Comparison of ENCODE assay signal across 10 cellular contexts in the genomic region with DNA sequence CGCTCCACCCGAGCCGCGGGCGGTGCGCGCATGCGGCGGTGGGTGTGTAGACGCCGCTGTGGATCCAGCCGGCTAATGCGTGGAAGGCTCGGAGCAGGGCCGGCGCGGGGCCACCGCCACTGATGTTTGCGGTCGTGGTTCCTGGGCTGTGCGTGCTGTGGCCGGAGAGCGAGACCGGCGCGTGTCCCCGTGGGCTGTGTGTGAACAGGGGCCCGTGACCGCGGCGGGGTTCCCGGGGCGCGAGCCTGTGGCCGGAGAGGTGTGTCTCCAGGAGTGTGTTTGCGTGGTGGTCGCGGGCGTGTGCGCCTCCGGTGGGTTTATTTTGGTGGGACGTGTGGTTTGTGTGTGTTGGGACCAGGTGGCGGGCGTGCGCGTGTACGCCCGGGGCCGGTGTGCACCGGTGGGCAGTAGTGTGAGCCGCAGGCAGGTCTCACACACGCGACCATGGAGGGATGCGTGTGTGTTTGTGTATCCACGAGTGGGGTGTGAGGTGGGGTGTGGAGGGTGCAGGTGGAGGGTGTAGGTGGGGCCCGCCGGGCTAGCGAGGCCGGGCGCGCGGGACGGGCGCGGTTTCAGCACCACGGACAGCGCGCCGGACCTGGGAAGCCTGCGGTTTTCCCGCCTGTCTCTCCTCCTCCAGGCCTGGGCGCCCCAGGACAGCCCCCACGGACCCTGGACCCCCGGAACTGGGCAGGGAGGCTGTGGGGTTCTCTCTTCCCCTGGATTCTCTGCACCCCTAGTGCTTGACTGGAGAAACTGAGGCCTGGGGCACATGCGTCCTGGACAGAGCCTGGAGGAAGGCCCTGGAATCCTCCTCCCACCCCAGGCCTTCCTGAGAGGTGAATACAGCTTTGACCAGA. TPM values are rescaled to one million over a fixed set of nuclear protein-coding genes. Genes with fewer than 3 reads are reported as not detected.
DNase-seq lines count a peak whose midpoint lies in the region; ATAC-seq lines count a peak whose summit lies in the region.
"Had no signal": no experiment of that assay in that cellular context is flagged by ENCODE, and none has a peak within 500 bp of the region (broad histone marks: within the 10 kb centered on the region; RNA-seq: fewer than 3 reads in every experiment).

No MANE protein-coding gene starts in this region.

- peaks cover 27% of the 10 kb centered on the region for H3K27me3 Mint-ChIP-seq in activated CD4-positive, alpha-beta T cell treated with anti-CD3 and anti-CD28 coated beads, Interleukin-2, amount 10 ng/mL, durations not matched to agents 7 days and 5 days
- peaks cover 18% of the 10 kb centered on the region for H3K27me3 Mint-ChIP-seq in activated T-helper 1 cell treated with anti-CD3 and anti-CD28 coated beads, Interleukin-12 subunit alpha, Interleukin-12 subunit beta, Interleukin-2, Interleukin-4 antibody, amounts not matched to agents 30 ng/mL and 10 ng/mL and 1 ng/mL, durations not matched to agents 14 hours and 24 hours and 36 hours (ENCODE audit: insufficient read depth)

- POLR2A ChIA-PET in activated CD4-positive, alpha-beta T cell treated with anti-CD3 and anti-CD28 coated beads, Interleukin-2, amount 10 ng/mL, durations not matched to agents 7 days and 5 days (lab: Charles Lee) = no interaction called here

- no peaks in the 10 kb centered on the region for H3K9me3 Mint-ChIP-seq in activated CD4-positive, alpha-beta T cell treated with anti-CD3 and anti-CD28 coated beads, Interleukin-2, amount 10 ng/mL, durations not matched to agents 7 days and 5 days
- H3K9me3 Mint-ChIP-seq in activated T-helper 1 cell treated with anti-CD3 and anti-CD28 coated beads, Interleukin-12 subunit alpha, Interleukin-12 subunit beta, Interleukin-2, Interleukin-4 antibody, amounts not matched to agents 30 ng/mL and 10 ng/mL and 1 ng/mL, durations not matched to agents 14 hours and 24 hours and 36 hours = no peaks in the 10 kb centered on the region

- no peak for DNase-seq in activated CD4-positive, alpha-beta T cell treated with anti-CD3 and anti-CD28 coated beads, Interleukin-2, amount 10 ng/mL, durations not matched to agents 7 days and 5 days
- no peak for DNase-seq in activated CD4-positive, alpha-beta T cell treated with anti-CD3 and anti-CD28 coated beads, Interleukin-2, amount 50 U/mL, for 4 hours
- no peak for DNase-seq in activated T-helper 1 cell treated with anti-CD3 and anti-CD28 coated beads, Interleukin-12 subunit alpha, Interleukin-12 subunit beta, Interleukin-2, Interleukin-4 antibody, amounts not matched to agents 30 ng/mL and 10 ng/mL and 1 ng/mL, durations not matched to agents 14 hours and 24 hours and 36 hours (ENCODE audit: low spot score)
- DNase-seq in iris pigment epithelial cell (ENCODE audit: low read depth) = peak; percentile 25
- DNase-seq in skeletal muscle cell (ENCODE audit: low read depth) = no peak
- DNase-seq in NCI-H524 treated with DMSO at 0.1 percent for 48 hours (lab: John Stamatoyannopoulos, UW) = no peak
- DNase-seq in H4 (ENCODE audit: low spot score) = no peak
- DNase-seq: stimulated activated CD4-positive, alpha-beta T cell treated with anti-CD3 and anti-CD28 coated beads, Interleukin-4, amount 100 ng/mL, for 24 hours had no signal

- peaks cover 7% of the 10 kb centered on the region for H3K4me1 Mint-ChIP-seq in activated CD4-positive, alpha-beta T cell treated with anti-CD3 and anti-CD28 coated beads, Interleukin-2, amount 10 ng/mL, durations not matched to agents 7 days and 5 days
- H3K4me1 Mint-ChIP-seq in activated T-helper 1 cell treated with anti-CD3 and anti-CD28 coated beads, Interleukin-12 subunit alpha, Interleukin-12 subunit beta, Interleukin-2, Interleukin-4 antibody, amounts not matched to agents 30 ng/mL and 10 ng/mL and 1 ng/mL, durations not matched to agents 14 hours and 24 hours and 36 hours (ENCODE audit: low read depth) = no peaks in the 10 kb centered on the region

- peak overlapping the region; percentile 36 for H3K4me3 ChIP-seq in skeletal muscle cell (ENCODE audit: low read depth, low read length)
- H3K4me3 ChIP-seq: uterus had no signal

- ATAC-seq in HG02588 (IDR thresholded peaks at IDR 0.05; ENCODE audit: unreplicated experiment) = no peak

- H3K36me3 Mint-ChIP-seq in activated CD4-positive, alpha-beta T cell treated with anti-CD3 and anti-CD28 coated beads, Interleukin-2, amount 10 ng/mL, durations not matched to agents 7 days and 5 days (ENCODE audit: low read depth) = no peaks in the 10 kb centered on the region
- H3K36me3 Mint-ChIP-seq in activated T-helper 1 cell treated with anti-CD3 and anti-CD28 coated beads, Interleukin-12 subunit alpha, Interleukin-12 subunit beta, Interleukin-2, Interleukin-4 antibody, amounts not matched to agents 30 ng/mL and 10 ng/mL and 1 ng/mL, durations not matched to agents 14 hours and 24 hours and 36 hours (ENCODE audit: low read depth) = no peaks in the 10 kb centered on the region

- no peak overlapping the region for H3K4me3 Mint-ChIP-seq in activated CD4-positive, alpha-beta T cell treated with anti-CD3 and anti-CD28 coated beads, Interleukin-2, amount 10 ng/mL, durations not matched to agents 7 days and 5 days
- peak overlapping the region; percentile 37 for H3K4me3 Mint-ChIP-seq in activated T-helper 1 cell treated with anti-CD3 and anti-CD28 coated beads, Interleukin-12 subunit alpha, Interleukin-12 subunit beta, Interleukin-2, Interleukin-4 antibody, amounts not matched to agents 30 ng/mL and 10 ng/mL and 1 ng/mL, durations not matched to agents 14 hours and 24 hours and 36 hours

- intact Hi-C loops in activated T-helper 1 cell treated with anti-CD3 and anti-CD28 coated beads, Interleukin-12 subunit alpha, Interleukin-12 subunit beta, Interleukin-2, Interleukin-4 antibody, amounts not matched to agents 30 ng/mL and 10 ng/mL and 1 ng/mL, durations not matched to agents 14 hours and 24 hours and 36 hours (cut with micrococcal nuclease) = no loop called here

- H3K27ac Mint-ChIP-seq in activated CD4-positive, alpha-beta T cell treated with anti-CD3 and anti-CD28 coated beads, Interleukin-2, amount 10 ng/mL, durations not matched to agents 7 days and 5 days = peak overlapping the region; percentile 36
- no peak overlapping the region for H3K27ac Mint-ChIP-seq in activated T-helper 1 cell treated with anti-CD3 and anti-CD28 coated beads, Interleukin-12 subunit alpha, Interleukin-12 subunit beta, Interleukin-2, Interleukin-4 antibody, amounts not matched to agents 30 ng/mL and 10 ng/mL and 1 ng/mL, durations not matched to agents 14 hours and 24 hours and 36 hours

- CTCF ChIA-PET in activated CD4-positive, alpha-beta T cell treated with anti-CD3 and anti-CD28 coated beads, Interleukin-2, amount 10 ng/mL, durations not matched to agents 7 days and 5 days (lab: Charles Lee) = no interaction called here

RNA-seq across cellular contexts. Expression of a gene that starts 1.6 kb away (rescaled TPM):
- total RNA-seq in activated CD4-positive, alpha-beta T cell treated with anti-CD3 and anti-CD28 coated beads, Interleukin-2, amount 10 ng/mL, durations not matched to agents 7 days and 5 days = 1 to 10 TPM; 2.6 to 3.2 TPM
- total RNA-seq in activated T-helper 1 cell treated with anti-CD3 and anti-CD28 coated beads, Interleukin-12 subunit alpha, Interleukin-12 subunit beta, Interleukin-2, Interleukin-4 antibody, amounts not matched to agents 30 ng/mL and 10 ng/mL and 1 ng/mL, durations not matched to agents 14 hours and 24 hours and 36 hours = 1.1 and 1.2 TPM in 2 replicates
- total RNA-seq in H4 (2014; rRNA removed; shearing (Covaris generic)) = 4.5 and 4.6 TPM in 2 replicates

RNA-seq across cellular contexts. Expression of a gene that starts 18.9 kb away (rescaled TPM):
- 100 to 1,000 TPM; 233 TPM for total RNA-seq in activated CD4-positive, alpha-beta T cell treated with anti-CD3 and anti-CD28 coated beads, Interleukin-2, amount 10 ng/mL, durations not matched to agents 7 days and 5 days
- 307 and 308 TPM in 2 replicates for total RNA-seq in activated T-helper 1 cell treated with anti-CD3 and anti-CD28 coated beads, Interleukin-12 subunit alpha, Interleukin-12 subunit beta, Interleukin-2, Interleukin-4 antibody, amounts not matched to agents 30 ng/mL and 10 ng/mL and 1 ng/mL, durations not matched to agents 14 hours and 24 hours and 36 hours
- 587 and 617 TPM in 2 replicates for total RNA-seq in H4 (2014; rRNA removed; shearing (Covaris generic))

RNA-seq across cellular contexts. Expression of a gene that starts 42.0 kb away (rescaled TPM):
- total RNA-seq in activated CD4-positive, alpha-beta T cell treated with anti-CD3 and anti-CD28 coated beads, Interleukin-2, amount 10 ng/mL, durations not matched to agents 7 days and 5 days = 10 to 100 TPM; 42.1 to 52.3 TPM
- total RNA-seq in activated T-helper 1 cell treated with anti-CD3 and anti-CD28 coated beads, Interleukin-12 subunit alpha, Interleukin-12 subunit beta, Interleukin-2, Interleukin-4 antibody, amounts not matched to agents 30 ng/mL and 10 ng/mL and 1 ng/mL, durations not matched to agents 14 hours and 24 hours and 36 hours = 103 and 104 TPM in 2 replicates
- 19.9 and 21.5 TPM in 2 replicates for total RNA-seq in H4 (2014; rRNA removed; shearing (Covaris generic))

RNA-seq across cellular contexts. Expression of a gene that starts 47.5 kb away (rescaled TPM):
- 10 to 100 TPM; 44.5 to 47.4 TPM for total RNA-seq in activated CD4-positive, alpha-beta T cell treated with anti-CD3 and anti-CD28 coated beads, Interleukin-2, amount 10 ng/mL, durations not matched to agents 7 days and 5 days
- 52.7 and 55.6 TPM in 2 replicates for total RNA-seq in activated T-helper 1 cell treated with anti-CD3 and anti-CD28 coated beads, Interleukin-12 subunit alpha, Interleukin-12 subunit beta, Interleukin-2, Interleukin-4 antibody, amounts not matched to agents 30 ng/mL and 10 ng/mL and 1 ng/mL, durations not matched to agents 14 hours and 24 hours and 36 hours
- total RNA-seq in H4 (2014; rRNA removed; shearing (Covaris generic)) = not detected in 2 replicates

RNA-seq across cellular contexts. Expression of a gene that starts 48.4 kb away (rescaled TPM):
- under 1 TPM in 1 of 2 experiments, not detected in 1; 0.12 TPM for total RNA-seq in activated CD4-positive, alpha-beta T cell treated with anti-CD3 and anti-CD28 coated beads, Interleukin-2, amount 10 ng/mL, durations not matched to agents 7 days and 5 days
- total RNA-seq in activated T-helper 1 cell treated with anti-CD3 and anti-CD28 coated beads, Interleukin-12 subunit alpha, Interleukin-12 subunit beta, Interleukin-2, Interleukin-4 antibody, amounts not matched to agents 30 ng/mL and 10 ng/mL and 1 ng/mL, durations not matched to agents 14 hours and 24 hours and 36 hours = not detected in 2 replicates
- total RNA-seq in H4 (2014; rRNA removed; shearing (Covaris generic)) = not detected in 2 replicates
